ENCODE assay signal across 17 cellular contexts in the genomic region with DNA sequence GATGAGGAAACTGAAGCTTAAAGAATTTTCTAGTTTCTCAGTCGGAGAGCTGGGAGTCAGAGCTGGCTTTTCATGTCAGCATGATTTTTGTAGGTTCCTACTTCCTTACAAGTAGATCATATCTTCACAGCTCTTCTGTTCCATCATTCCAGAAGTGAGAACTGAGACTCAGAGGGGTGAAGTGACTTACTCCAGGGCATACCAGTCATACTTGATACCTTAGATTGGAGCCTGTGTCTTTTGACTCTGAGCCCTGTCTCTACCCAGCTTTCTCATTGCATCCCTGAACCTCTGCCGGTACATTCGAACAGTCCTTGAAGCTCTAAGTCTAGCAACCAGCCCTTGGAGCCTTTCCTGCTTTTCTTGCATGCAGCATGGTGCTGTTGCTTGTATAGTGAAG. TPM values are rescaled to one million over a fixed set of nuclear protein-coding genes. Genes with fewer than 3 reads are reported as not detected.
DNase-seq lines count a peak whose midpoint lies in the region; ATAC-seq and TF ChIP-seq lines count a peak whose summit lies in the region.
"Had no signal": no experiment of that assay in that cellular context is flagged by ENCODE, and none has a peak within 500 bp of the region (broad histone marks: within the 10 kb centered on the region; RNA-seq: fewer than 3 reads in every experiment).

No MANE protein-coding gene starts in this region.

- peak; percentile 28 to 56 for ATAC-seq in activated naive CD4-positive, alpha-beta T cell treated with anti-CD3 and anti-CD28 coated beads, Interleukin-2, amount 50 U/mL, for 72 hours
- ATAC-seq in activated T-helper 17 cell treated with anti-CD3 and anti-CD28 coated beads, Interleukin-2, amount 50 U/mL, for 72 hours (replicated peaks) = peak; percentile 60
- peak; percentile 54 for ATAC-seq in stimulated activated effector memory CD8-positive, alpha-beta T cell treated with anti-CD3 and anti-CD28 coated beads, Interleukin-12 subunit alpha, Interleukin-12 subunit beta, amount 100 ng/mL, for 72 hours
- ATAC-seq: CD8-positive, alpha-beta T cell had no signal

- no peak for DNase-seq in activated naive CD4-positive, alpha-beta T cell treated with anti-CD3 and anti-CD28 coated beads, Interleukin-2, amount 50 U/mL, for 72 hours (ENCODE audit: low spot score in 2 of 2)
- no peak for DNase-seq in activated naive CD4-positive, alpha-beta T cell treated with anti-CD3 and anti-CD28 coated beads, Interleukin-2, amount 50 U/mL, for 16 hours
- DNase-seq in GM12865 (ENCODE audit: low read depth) = peak; percentile 19
- DNase-seq in stimulated activated effector memory CD8-positive, alpha-beta T cell treated with anti-CD3 and anti-CD28 coated beads, Interleukin-12 subunit alpha, Interleukin-12 subunit beta, amount 100 ng/mL, for 72 hours (ENCODE audit: low spot score in 2 of 2) = no peak
- DNase-seq in stimulated activated CD4-positive, alpha-beta T cell treated with anti-CD3 and anti-CD28 coated beads, Interleukin-4, amount 100 ng/mL, for 24 hours = no peak
- DNase-seq in endothelial cell (ENCODE audit: low spot score) = no peak
- DNase-seq: Caco-2; CD4-positive, CD25-positive, alpha-beta regulatory T cell; CD8-positive, alpha-beta T cell; DMS153; DND-41; GOT3; HFFc6 had no signal

- H3K27ac Mint-ChIP-seq in activated naive CD4-positive, alpha-beta T cell treated with anti-CD3 and anti-CD28 coated beads, Interleukin-2, amount 50 U/mL, for 72 hours = no peak overlapping the region
- H3K27ac Mint-ChIP-seq in activated T-helper 17 cell treated with anti-CD3 and anti-CD28 coated beads, Interleukin-2, amount 50 U/mL, for 72 hours = no peak overlapping the region
- H3K27ac Mint-ChIP-seq in stimulated activated effector memory CD8-positive, alpha-beta T cell treated with anti-CD3 and anti-CD28 coated beads, Interleukin-12 subunit alpha, Interleukin-12 subunit beta, amount 100 ng/mL, for 72 hours = no peak overlapping the region
- H3K27ac Mint-ChIP-seq in endothelial cell (ENCODE audit: unreplicated experiment) = no peak overlapping the region
- H3K27ac Mint-ChIP-seq: B cell; CD8-positive, alpha-beta T cell; HFFc6 had no signal

- H3K36me3 Mint-ChIP-seq in activated naive CD4-positive, alpha-beta T cell treated with anti-CD3 and anti-CD28 coated beads, Interleukin-2, amount 50 U/mL, for 72 hours = peaks cover 5 to 12% of the 10 kb centered on the region in 2 donors
- peaks cover 84% of the 10 kb centered on the region for H3K36me3 Mint-ChIP-seq in activated T-helper 17 cell treated with anti-CD3 and anti-CD28 coated beads, Interleukin-2, amount 50 U/mL, for 72 hours (ENCODE audit: low read depth)
- H3K36me3 Mint-ChIP-seq in stimulated activated effector memory CD8-positive, alpha-beta T cell treated with anti-CD3 and anti-CD28 coated beads, Interleukin-12 subunit alpha, Interleukin-12 subunit beta, amount 100 ng/mL, for 72 hours = peaks cover 84% of the 10 kb centered on the region
- peaks cover 27% of the 10 kb centered on the region for H3K36me3 Mint-ChIP-seq in endothelial cell (ENCODE audit: low read depth, unreplicated experiment)

- H3K9me3 Mint-ChIP-seq in activated naive CD4-positive, alpha-beta T cell treated with anti-CD3 and anti-CD28 coated beads, Interleukin-2, amount 50 U/mL, for 72 hours = no peaks in the 10 kb centered on the region
- no peaks in the 10 kb centered on the region for H3K9me3 Mint-ChIP-seq in activated T-helper 17 cell treated with anti-CD3 and anti-CD28 coated beads, Interleukin-2, amount 50 U/mL, for 72 hours
- no peaks in the 10 kb centered on the region for H3K9me3 Mint-ChIP-seq in stimulated activated effector memory CD8-positive, alpha-beta T cell treated with anti-CD3 and anti-CD28 coated beads, Interleukin-12 subunit alpha, Interleukin-12 subunit beta, amount 100 ng/mL, for 72 hours
- no peaks in the 10 kb centered on the region for H3K9me3 Mint-ChIP-seq in endothelial cell (ENCODE audit: unreplicated experiment)
- H3K9me3 Mint-ChIP-seq: CD4-positive, CD25-positive, alpha-beta regulatory T cell; CD8-positive, alpha-beta T cell; HFFc6 had no signal

- TF ChIP-seq CTCF in GM12865 (IDR thresholded peaks at IDR 0.05; ENCODE audit: insufficient read depth, low read depth, low read length, missing control alignments) = no peak
- TF ChIP-seq CTCF in endothelial cell (IDR thresholded peaks at IDR 0.05; ENCODE audit: unreplicated experiment) = no peak

- no peak overlapping the region for H3K4me3 Mint-ChIP-seq in activated T-helper 17 cell treated with anti-CD3 and anti-CD28 coated beads, Interleukin-2, amount 50 U/mL, for 72 hours
- no peak overlapping the region for H3K4me3 Mint-ChIP-seq in stimulated activated effector memory CD8-positive, alpha-beta T cell treated with anti-CD3 and anti-CD28 coated beads, Interleukin-12 subunit alpha, Interleukin-12 subunit beta, amount 100 ng/mL, for 72 hours
- H3K4me3 Mint-ChIP-seq in endothelial cell (ENCODE audit: unreplicated experiment) = no peak overlapping the region
- H3K4me3 Mint-ChIP-seq: B cell; CD4-positive, CD25-positive, alpha-beta regulatory T cell; CD8-positive, alpha-beta T cell; HFFc6 had no signal

- no peaks in the 10 kb centered on the region for H3K27me3 Mint-ChIP-seq in activated T-helper 17 cell treated with anti-CD3 and anti-CD28 coated beads, Interleukin-2, amount 50 U/mL, for 72 hours
- H3K27me3 Mint-ChIP-seq in endothelial cell (ENCODE audit: unreplicated experiment) = no peaks in the 10 kb centered on the region
- H3K27me3 Mint-ChIP-seq: B cell; CD4-positive, CD25-positive, alpha-beta regulatory T cell had no signal

- H3K4me3 ChIP-seq in GM12865 (ENCODE audit: low read depth, low read length) = no peak overlapping the region
- H3K4me3 ChIP-seq: BLaER1, HAP-1 had no signal

- no peaks in the 10 kb centered on the region for H3K4me1 Mint-ChIP-seq in activated T-helper 17 cell treated with anti-CD3 and anti-CD28 coated beads, Interleukin-2, amount 50 U/mL, for 72 hours
- H3K4me1 Mint-ChIP-seq in stimulated activated effector memory CD8-positive, alpha-beta T cell treated with anti-CD3 and anti-CD28 coated beads, Interleukin-12 subunit alpha, Interleukin-12 subunit beta, amount 100 ng/mL, for 72 hours = no peaks in the 10 kb centered on the region
- no peaks in the 10 kb centered on the region for H3K4me1 Mint-ChIP-seq in endothelial cell (ENCODE audit: unreplicated experiment)
- H3K4me1 Mint-ChIP-seq: B cell had no signal

RNA-seq across cellular contexts. Expression of gene MCCC2, which starts 53.3 kb away (rescaled TPM):
- 10 to 100 TPM; 55.0 to 57.6 TPM for total RNA-seq in activated naive CD4-positive, alpha-beta T cell treated with anti-CD3 and anti-CD28 coated beads, Interleukin-2, amount 50 U/mL, for 72 hours
- total RNA-seq in activated T-helper 17 cell treated with anti-CD3 and anti-CD28 coated beads, Interleukin-2, amount 50 U/mL, for 72 hours = 10 to 100 TPM; 41.0 to 72.5 TPM
- 38.3 TPM for total RNA-seq in endothelial cell (ENCODE audit: unreplicated experiment)
